Comparison of ENCODE assay signal across 1 cellular context in the genomic region with DNA sequence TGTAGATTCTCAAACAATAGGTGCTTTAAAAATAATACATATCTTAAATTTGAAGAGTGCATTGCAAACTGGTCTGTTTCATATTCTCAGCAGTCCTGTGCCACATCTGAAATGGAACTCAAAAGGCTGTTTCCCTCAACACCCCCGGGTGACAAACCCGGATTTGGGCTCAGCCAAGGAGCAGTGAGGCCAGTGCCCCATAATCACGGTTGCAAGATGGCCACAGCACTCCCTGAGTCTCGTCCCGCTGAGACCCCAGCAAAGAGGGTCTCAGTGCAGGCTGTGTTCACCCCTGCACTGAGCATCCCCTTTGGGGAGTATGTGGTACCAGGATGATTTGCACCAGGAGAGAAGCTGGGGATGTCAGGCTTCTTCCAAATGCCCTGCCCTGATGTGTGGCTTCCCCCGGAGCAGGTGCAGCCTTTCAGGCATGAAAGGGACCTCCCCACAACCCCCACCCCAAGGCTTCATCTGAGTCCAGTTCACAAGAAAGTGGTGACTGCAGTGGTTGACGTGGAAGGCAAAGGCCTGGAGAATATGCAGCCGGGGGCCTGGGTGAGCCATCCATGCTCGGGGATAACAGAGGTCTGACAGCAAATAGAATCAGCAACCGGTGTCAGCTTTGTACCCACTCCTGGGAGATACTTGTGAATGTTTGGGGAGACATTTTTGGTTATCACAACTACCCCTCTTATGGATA.
TF ChIP-seq lines count a peak whose summit lies in the region.

No MANE protein-coding gene starts in this region.

TF ChIP-seq in A549, 52 proteins besides CTCF, POLR2A, EP300 and RAD21:
- TF ChIP-seq, protein P1, sequence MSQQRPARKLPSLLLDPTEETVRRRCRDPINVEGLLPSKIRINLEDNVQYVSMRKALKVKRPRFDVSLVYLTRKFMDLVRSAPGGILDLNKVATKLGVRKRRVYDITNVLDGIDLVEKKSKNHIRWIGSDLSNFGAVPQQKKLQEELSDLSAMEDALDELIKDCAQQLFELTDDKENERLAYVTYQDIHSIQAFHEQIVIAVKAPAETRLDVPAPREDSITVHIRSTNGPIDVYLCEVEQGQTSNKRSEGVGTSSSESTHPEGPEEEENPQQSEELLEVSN (IDR thresholded peaks at IDR 0.05; ENCODE audit: borderline replicate concordance, low read depth), result no peak
- TF ChIP-seq SMC3 (IDR thresholded peaks at IDR 0.05), result no peak
- no peak for TF ChIP-seq NPAS2 (CRISPR knock-in tag; IDR thresholded peaks at IDR 0.05; ENCODE audit: borderline replicate concordance)
- no peak for TF ChIP-seq FOXS1 (CRISPR knock-in tag; IDR thresholded peaks at IDR 0.05)
- no peak for TF ChIP-seq RNF2 (IDR thresholded peaks at IDR 0.05; ENCODE audit: borderline replicate concordance, low read depth)
- TF ChIP-seq EHMT2 (IDR thresholded peaks at IDR 0.05; ENCODE audit: low read depth), result no peak
- no peak for TF ChIP-seq RARB (CRISPR knock-in tag; IDR thresholded peaks at IDR 0.05)
- no peak for TF ChIP-seq FOSB (CRISPR knock-in tag; IDR thresholded peaks at IDR 0.05)
- TF ChIP-seq, protein P2, sequence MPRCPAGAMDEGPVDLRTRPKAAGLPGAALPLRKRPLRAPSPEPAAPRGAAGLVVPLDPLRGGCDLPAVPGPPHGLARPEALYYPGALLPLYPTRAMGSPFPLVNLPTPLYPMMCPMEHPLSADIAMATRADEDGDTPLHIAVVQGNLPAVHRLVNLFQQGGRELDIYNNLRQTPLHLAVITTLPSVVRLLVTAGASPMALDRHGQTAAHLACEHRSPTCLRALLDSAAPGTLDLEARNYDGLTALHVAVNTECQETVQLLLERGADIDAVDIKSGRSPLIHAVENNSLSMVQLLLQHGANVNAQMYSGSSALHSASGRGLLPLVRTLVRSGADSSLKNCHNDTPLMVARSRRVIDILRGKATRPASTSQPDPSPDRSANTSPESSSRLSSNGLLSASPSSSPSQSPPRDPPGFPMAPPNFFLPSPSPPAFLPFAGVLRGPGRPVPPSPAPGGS (IDR thresholded peaks at IDR 0.05), result no peak
- TF ChIP-seq CHD2 (IDR thresholded peaks at IDR 0.05; ENCODE audit: low read length, partially characterized antibody), result no peak
- TF ChIP-seq, protein P3, sequence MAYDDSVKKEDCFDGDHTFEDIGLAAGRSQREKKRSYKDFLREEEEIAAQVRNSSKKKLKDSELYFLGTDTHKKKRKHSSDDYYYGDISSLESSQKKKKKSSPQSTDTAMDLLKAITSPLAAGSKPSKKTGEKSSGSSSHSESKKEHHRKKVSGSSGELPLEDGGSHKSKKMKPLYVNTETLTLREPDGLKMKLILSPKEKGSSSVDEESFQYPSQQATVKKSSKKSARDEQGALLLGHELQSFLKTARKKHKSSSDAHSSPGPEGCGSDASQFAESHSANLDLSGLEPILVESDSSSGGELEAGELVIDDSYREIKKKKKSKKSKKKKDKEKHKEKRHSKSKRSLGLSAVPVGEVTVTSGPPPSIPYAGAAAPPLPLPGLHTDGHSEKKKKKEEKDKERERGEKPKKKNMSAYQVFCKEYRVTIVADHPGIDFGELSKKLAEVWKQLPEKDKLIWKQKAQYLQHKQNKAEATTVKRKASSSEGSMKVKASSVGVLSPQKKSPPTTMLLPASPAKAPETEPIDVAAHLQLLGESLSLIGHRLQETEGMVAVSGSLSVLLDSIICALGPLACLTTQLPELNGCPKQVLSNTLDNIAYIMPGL (CRISPR knock-in tag; IDR thresholded peaks at IDR 0.05; ENCODE audit: borderline replicate concordance), result no peak
- TF ChIP-seq SREBF2 (IDR thresholded peaks at IDR 0.05), result no peak
- TF ChIP-seq KDM5A (IDR thresholded peaks at IDR 0.05), result no peak
- no peak for TF ChIP-seq HOXB5 (CRISPR knock-in tag; IDR thresholded peaks at IDR 0.05)
- TF ChIP-seq KDM1A (IDR thresholded peaks at IDR 0.05; ENCODE audit: low read depth), result no peak
- TF ChIP-seq CEBPB (IDR thresholded peaks at IDR 0.05), result no peak
- TF ChIP-seq CHD4 (IDR thresholded peaks at IDR 0.05; ENCODE audit: borderline replicate concordance), result no peak
- no peak for TF ChIP-seq MAFK (IDR thresholded peaks at IDR 0.05; ENCODE audit: partially characterized antibody)
- no peak for TF ChIP-seq NR3C1 (IDR thresholded peaks at IDR 0.05)
